In the genomic region with DNA sequence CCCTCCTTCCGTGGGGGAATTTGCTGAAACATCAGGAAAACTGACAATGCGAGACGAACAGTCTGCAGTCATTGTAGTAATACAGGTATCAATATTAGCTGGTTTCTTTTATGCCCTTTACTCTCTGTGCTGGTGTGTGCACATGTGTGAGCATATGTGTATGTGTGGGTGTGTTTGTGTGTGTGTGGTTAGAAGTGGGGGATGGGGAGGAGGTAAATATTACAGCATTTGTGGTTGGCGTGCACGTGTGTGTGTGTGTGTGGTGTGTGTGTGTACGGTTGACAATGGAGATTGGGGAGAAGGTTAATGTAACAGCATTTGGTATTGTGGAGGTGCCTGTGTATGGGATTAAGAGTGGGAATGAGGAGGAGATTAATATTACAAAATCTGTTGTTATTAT, we compare ENCODE assay signal across 2 cellular contexts.
TF ChIP-seq lines count a peak whose summit lies in the region.

No MANE protein-coding gene starts in this region.

TF ChIP-seq in GM23338, 12 proteins besides CTCF, POLR2A, EP300 and RAD21 (continued from another document and continues in another):
- TF ChIP-seq EZH2 (IDR thresholded peaks at IDR 0.05; ENCODE audit: low read depth, unreplicated experiment) (no peak), NANOG (IDR thresholded peaks at IDR 0.05; ENCODE audit: borderline replicate concordance) (no peak), EZH2phosphoT487 (IDR thresholded peaks at IDR 0.05; ENCODE audit: unreplicated experiment) (no peak), JUNB (IDR thresholded peaks at IDR 0.05; ENCODE audit: unreplicated experiment) (no peak), ZNF114 (CRISPR knock-in tag; IDR thresholded peaks at IDR 0.05) (no peak), STAT1 (IDR thresholded peaks at IDR 0.05; ENCODE audit: unreplicated experiment) (no peak), ZNF331 (CRISPR knock-in tag; IDR thresholded peaks at IDR 0.05; ENCODE audit: low read depth) (no peak)
- TF ChIP-seq, protein P1, sequence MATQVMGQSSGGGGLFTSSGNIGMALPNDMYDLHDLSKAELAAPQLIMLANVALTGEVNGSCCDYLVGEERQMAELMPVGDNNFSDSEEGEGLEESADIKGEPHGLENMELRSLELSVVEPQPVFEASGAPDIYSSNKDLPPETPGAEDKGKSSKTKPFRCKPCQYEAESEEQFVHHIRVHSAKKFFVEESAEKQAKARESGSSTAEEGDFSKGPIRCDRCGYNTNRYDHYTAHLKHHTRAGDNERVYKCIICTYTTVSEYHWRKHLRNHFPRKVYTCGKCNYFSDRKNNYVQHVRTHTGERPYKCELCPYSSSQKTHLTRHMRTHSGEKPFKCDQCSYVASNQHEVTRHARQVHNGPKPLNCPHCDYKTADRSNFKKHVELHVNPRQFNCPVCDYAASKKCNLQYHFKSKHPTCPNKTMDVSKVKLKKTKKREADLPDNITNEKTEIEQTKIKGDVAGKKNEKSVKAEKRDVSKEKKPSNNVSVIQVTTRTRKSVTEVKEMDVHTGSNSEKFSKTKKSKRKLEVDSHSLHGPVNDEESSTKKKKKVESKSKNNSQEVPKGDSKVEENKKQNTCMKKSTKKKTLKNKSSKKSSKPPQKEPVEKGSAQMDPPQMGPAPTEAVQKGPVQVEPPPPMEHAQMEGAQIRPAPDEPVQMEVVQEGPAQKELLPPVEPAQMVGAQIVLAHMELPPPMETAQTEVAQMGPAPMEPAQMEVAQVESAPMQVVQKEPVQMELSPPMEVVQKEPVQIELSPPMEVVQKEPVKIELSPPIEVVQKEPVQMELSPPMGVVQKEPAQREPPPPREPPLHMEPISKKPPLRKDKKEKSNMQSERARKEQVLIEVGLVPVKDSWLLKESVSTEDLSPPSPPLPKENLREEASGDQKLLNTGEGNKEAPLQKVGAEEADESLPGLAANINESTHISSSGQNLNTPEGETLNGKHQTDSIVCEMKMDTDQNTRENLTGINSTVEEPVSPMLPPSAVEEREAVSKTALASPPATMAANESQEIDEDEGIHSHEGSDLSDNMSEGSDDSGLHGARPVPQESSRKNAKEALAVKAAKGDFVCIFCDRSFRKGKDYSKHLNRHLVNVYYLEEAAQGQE (IDR thresholded peaks at IDR 0.05; ENCODE audit: unreplicated experiment), result no peak
- TF ChIP-seq, protein P2, sequence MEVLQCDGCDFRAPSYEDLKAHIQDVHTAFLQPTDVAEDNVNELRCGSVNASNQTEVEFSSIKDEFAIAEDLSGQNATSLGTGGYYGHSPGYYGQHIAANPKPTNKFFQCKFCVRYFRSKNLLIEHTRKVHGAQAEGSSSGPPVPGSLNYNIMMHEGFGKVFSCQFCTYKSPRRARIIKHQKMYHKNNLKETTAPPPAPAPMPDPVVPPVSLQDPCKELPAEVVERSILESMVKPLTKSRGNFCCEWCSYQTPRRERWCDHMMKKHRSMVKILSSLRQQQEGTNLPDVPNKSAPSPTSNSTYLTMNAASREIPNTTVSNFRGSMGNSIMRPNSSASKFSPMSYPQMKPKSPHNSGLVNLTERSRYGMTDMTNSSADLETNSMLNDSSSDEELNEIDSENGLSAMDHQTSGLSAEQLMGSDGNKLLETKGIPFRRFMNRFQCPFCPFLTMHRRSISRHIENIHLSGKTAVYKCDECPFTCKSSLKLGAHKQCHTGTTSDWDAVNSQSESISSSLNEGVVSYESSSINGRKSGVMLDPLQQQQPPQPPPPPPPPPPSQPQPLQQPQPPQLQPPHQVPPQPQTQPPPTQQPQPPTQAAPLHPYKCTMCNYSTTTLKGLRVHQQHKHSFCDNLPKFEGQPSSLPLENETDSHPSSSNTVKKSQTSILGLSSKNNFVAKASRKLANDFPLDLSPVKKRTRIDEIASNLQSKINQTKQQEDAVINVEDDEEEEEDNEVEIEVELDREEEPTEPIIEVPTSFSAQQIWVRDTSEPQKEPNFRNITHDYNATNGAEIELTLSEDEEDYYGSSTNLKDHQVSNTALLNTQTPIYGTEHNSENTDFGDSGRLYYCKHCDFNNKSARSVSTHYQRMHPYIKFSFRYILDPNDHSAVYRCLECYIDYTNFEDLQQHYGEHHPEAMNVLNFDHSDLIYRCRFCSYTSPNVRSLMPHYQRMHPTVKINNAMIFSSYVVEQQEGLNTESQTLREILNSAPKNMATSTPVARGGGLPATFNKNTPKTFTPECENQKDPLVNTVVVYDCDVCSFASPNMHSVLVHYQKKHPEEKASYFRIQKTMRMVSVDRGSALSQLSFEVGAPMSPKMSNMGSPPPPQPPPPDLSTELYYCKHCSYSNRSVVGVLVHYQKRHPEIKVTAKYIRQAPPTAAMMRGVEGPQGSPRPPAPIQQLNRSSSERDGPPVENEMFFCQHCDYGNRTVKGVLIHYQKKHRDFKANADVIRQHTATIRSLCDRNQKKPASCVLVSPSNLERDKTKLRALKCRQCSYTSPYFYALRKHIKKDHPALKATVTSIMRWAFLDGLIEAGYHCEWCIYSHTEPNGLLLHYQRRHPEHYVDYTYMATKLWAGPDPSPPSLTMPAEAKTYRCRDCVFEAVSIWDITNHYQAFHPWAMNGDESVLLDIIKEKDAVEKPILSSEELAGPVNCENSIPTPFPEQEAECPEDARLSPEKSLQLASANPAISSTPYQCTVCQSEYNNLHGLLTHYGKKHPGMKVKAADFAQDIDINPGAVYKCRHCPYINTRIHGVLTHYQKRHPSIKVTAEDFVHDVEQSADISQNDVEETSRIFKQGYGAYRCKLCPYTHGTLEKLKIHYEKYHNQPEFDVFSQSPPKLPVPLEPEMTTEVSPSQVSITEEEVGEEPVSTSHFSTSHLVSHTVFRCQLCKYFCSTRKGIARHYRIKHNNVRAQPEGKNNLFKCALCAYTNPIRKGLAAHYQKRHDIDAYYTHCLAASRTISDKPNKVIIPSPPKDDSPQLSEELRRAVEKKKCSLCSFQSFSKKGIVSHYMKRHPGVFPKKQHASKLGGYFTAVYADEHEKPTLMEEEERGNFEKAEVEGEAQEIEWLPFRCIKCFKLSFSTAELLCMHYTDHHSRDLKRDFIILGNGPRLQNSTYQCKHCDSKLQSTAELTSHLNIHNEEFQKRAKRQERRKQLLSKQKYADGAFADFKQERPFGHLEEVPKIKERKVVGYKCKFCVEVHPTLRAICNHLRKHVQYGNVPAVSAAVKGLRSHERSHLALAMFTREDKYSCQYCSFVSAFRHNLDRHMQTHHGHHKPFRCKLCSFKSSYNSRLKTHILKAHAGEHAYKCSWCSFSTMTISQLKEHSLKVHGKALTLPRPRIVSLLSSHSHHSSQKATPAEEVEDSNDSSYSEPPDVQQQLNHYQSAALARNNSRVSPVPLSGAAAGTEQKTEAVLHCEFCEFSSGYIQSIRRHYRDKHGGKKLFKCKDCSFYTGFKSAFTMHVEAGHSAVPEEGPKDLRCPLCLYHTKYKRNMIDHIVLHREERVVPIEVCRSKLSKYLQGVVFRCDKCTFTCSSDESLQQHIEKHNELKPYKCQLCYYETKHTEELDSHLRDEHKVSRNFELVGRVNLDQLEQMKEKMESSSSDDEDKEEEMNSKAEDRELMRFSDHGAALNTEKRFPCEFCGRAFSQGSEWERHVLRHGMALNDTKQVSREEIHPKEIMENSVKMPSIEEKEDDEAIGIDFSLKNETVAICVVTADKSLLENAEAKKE (CRISPR knock-in tag; IDR thresholded peaks at IDR 0.05), result no peak
- TF ChIP-seq, protein P3, sequence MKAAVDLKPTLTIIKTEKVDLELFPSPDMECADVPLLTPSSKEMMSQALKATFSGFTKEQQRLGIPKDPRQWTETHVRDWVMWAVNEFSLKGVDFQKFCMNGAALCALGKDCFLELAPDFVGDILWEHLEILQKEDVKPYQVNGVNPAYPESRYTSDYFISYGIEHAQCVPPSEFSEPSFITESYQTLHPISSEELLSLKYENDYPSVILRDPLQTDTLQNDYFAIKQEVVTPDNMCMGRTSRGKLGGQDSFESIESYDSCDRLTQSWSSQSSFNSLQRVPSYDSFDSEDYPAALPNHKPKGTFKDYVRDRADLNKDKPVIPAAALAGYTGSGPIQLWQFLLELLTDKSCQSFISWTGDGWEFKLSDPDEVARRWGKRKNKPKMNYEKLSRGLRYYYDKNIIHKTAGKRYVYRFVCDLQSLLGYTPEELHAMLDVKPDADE (IDR thresholded peaks at IDR 0.05), result no peak

TF ChIP-seq in IMR-90, 13 proteins besides CTCF, POLR2A, EP300 and RAD21 (continued from another document):
- no peak for TF ChIP-seq MAZ (IDR thresholded peaks at IDR 0.05; ENCODE audit: borderline replicate concordance, low read depth, low read length)
- TF ChIP-seq MAFK (IDR thresholded peaks at IDR 0.05; ENCODE audit: low read depth, low read length), result no peak
- no peak for TF ChIP-seq CEBPB (IDR thresholded peaks at IDR 0.05; ENCODE audit: low read depth, low read length)
- no peak for TF ChIP-seq CHD1 (IDR thresholded peaks at IDR 0.05; ENCODE audit: low read depth, low read length)
- TF ChIP-seq SMC3 (IDR thresholded peaks at IDR 0.05; ENCODE audit: low read depth, low read length), result no peak
